8 cellular contexts compared by ENCODE assay signal in genomic region chr2:85561280-85562212, GRCh38. TPM values are rescaled to one million over a fixed set of nuclear protein-coding genes. Genes with fewer than 3 reads are reported as not detected.
A peak's percentile ranks its signal among the peaks of the same experiment; 100 is the strongest.
DNase-seq lines count a peak whose midpoint lies in the region; ATAC-seq, FAIRE-seq and TF ChIP-seq lines count a peak whose summit lies in the region.

Gene GGCX, minus strand, starts transcription at chr2:85561493. Its CDS starts 65 bp downstream, at chr2:85561428.

- H3K4me1 Mint-ChIP-seq in activated T-helper 2 cell treated with anti-CD3 and anti-CD28 coated beads, Interferon-gamma antibody, Interleukin-2, Interleukin-4, amounts not matched to agents 10 μg/mL and 5 μg/mL and 100 μg/mL, durations not matched to agents 14 hours and 24 hours and 36 hours (ENCODE audit: low read depth) = peaks cover 25% of the 10 kb centered on the region
- peaks cover 16% of the 10 kb centered on the region for H3K4me1 Mint-ChIP-seq in nephron

- H3K4me3 Mint-ChIP-seq in activated T-helper 2 cell treated with anti-CD3 and anti-CD28 coated beads, Interferon-gamma antibody, Interleukin-2, Interleukin-4, amounts not matched to agents 10 μg/mL and 5 μg/mL and 100 μg/mL, durations not matched to agents 14 hours and 24 hours and 36 hours (ENCODE audit: low read depth) = peak within 1 kb of the TSS; percentile 98
- H3K4me3 Mint-ChIP-seq in nephron = peak within 1 kb of the TSS; percentile 93 to 99 (median 96)

- peaks cover 12% of the 10 kb centered on the region for H3K36me3 Mint-ChIP-seq in activated T-helper 2 cell treated with anti-CD3 and anti-CD28 coated beads, Interferon-gamma antibody, Interleukin-2, Interleukin-4, amounts not matched to agents 10 μg/mL and 5 μg/mL and 100 μg/mL, durations not matched to agents 14 hours and 24 hours and 36 hours (ENCODE audit: low read depth)
- peaks cover 8% of the 10 kb centered on the region for H3K36me3 Mint-ChIP-seq in nephron (ENCODE audit: low read depth)

- no peaks in the 10 kb centered on the region for H3K27me3 Mint-ChIP-seq in activated T-helper 2 cell treated with anti-CD3 and anti-CD28 coated beads, Interferon-gamma antibody, Interleukin-2, Interleukin-4, amounts not matched to agents 10 μg/mL and 5 μg/mL and 100 μg/mL, durations not matched to agents 14 hours and 24 hours and 36 hours (ENCODE audit: low read depth)
- H3K27me3 Mint-ChIP-seq in nephron (ENCODE audit: low read depth) = no peaks in the 10 kb centered on the region

- peak within 1 kb of the TSS; percentile 92 for H3K4me3 ChIP-seq in fibroblast of pulmonary artery (replicated peaks; ENCODE audit: low read depth, low read length)

- TF ChIP-seq CTCF in fibroblast of pulmonary artery (IDR thresholded peaks at IDR 0.05; ENCODE audit: low read length, missing control alignments) = no peak
- no peak for TF ChIP-seq CTCF in nephron (IDR thresholded peaks at IDR 0.05; ENCODE audit: unreplicated experiment in 3 of 3)

- H3K27ac Mint-ChIP-seq in activated T-helper 2 cell treated with anti-CD3 and anti-CD28 coated beads, Interferon-gamma antibody, Interleukin-2, Interleukin-4, amounts not matched to agents 10 μg/mL and 5 μg/mL and 100 μg/mL, durations not matched to agents 14 hours and 24 hours and 36 hours = peak within 1 kb of the TSS; percentile 93
- peak within 1 kb of the TSS; percentile 96 to 99 (median 97) for H3K27ac Mint-ChIP-seq in nephron

- TF ChIP-seq POLR2A in H54 (IDR thresholded peaks at IDR 0.05; ENCODE audit: low read depth, low read length) = peak; percentile 88
- peak; percentile 97 for TF ChIP-seq POLR2A in Raji (IDR thresholded peaks at IDR 0.05; ENCODE audit: insufficient read depth, low read depth, low read length)

- H3K9me3 Mint-ChIP-seq in activated T-helper 2 cell treated with anti-CD3 and anti-CD28 coated beads, Interferon-gamma antibody, Interleukin-2, Interleukin-4, amounts not matched to agents 10 μg/mL and 5 μg/mL and 100 μg/mL, durations not matched to agents 14 hours and 24 hours and 36 hours = no peaks in the 10 kb centered on the region
- H3K9me3 Mint-ChIP-seq in nephron = no peaks in the 10 kb centered on the region

- peak; percentile 96 for ATAC-seq in stimulated activated naive CD8-positive, alpha-beta T cell treated with anti-CD3 and anti-CD28 coated beads, Interleukin-15, Interleukin-2, amounts not matched to agents 100 U/mL and 50 U/mL, for 24 hours

- peak; percentile 60 for FAIRE-seq in H54 (lab: Jason Lieb, UNC)

- DNase-seq in EL (peak; percentile 92), H54 (ENCODE audit: insufficient read length, low spot score) (peak; percentile 81), M059J (ENCODE audit: low read depth) (peak; percentile 89), fibroblast of pulmonary artery (ENCODE audit: low read depth) (peak; percentile 93)
- peak; percentile 87 for DNase-seq in activated T-helper 2 cell treated with anti-CD3 and anti-CD28 coated beads, Interferon-gamma antibody, Interleukin-2, Interleukin-4, amounts not matched to agents 10 μg/mL and 5 μg/mL and 100 μg/mL, durations not matched to agents 14 hours and 24 hours and 36 hours (ENCODE audit: low spot score)
- DNase-seq in stimulated activated naive CD8-positive, alpha-beta T cell treated with anti-CD3 and anti-CD28 coated beads, Interleukin-15, Interleukin-2, amounts not matched to agents 100 U/mL and 50 U/mL, for 24 hours = peak; percentile 96

- intact Hi-C loops in activated T-helper 2 cell treated with anti-CD3 and anti-CD28 coated beads, Interferon-gamma antibody, Interleukin-2, Interleukin-4, amounts not matched to agents 10 μg/mL and 5 μg/mL and 100 μg/mL, durations not matched to agents 14 hours and 24 hours and 36 hours (cut with micrococcal nuclease) = loop anchor here (1.0 to 2.0 kb wide), 6 partner anchors 17 to 207 kb away; partner anchors contain the start of genes ELMOD3, MAT2A, RETSAT and RNF181

RNA-seq across cellular contexts. Expression of gene GGCX, which starts in this region (rescaled TPM):
- 21.2 and 56.2 TPM in 2 replicates for total RNA-seq in M059J (2014; rRNA removed; shearing (Covaris generic))
- 25.1 and 27.0 TPM in 2 replicates for total RNA-seq in activated T-helper 2 cell treated with anti-CD3 and anti-CD28 coated beads, Interferon-gamma antibody, Interleukin-2, Interleukin-4, amounts not matched to agents 10 μg/mL and 5 μg/mL and 100 μg/mL, durations not matched to agents 14 hours and 24 hours and 36 hours

Comparison
In these comparisons a context has a peak if more than half of its experiments do, and no peak if none do; other contexts are left out.
1. Peak in every context shown above with its lines: DNase-seq, ATAC-seq and H3K4me3 ChIP-seq.